8 cellular contexts compared by ENCODE assay signal in genomic region chr7:107744345-107744750, GRCh38. TPM values are rescaled to one million over a fixed set of nuclear protein-coding genes. Genes with fewer than 3 reads are reported as not detected.
DNase-seq lines count a peak whose midpoint lies in the region; ATAC-seq and TF ChIP-seq lines count a peak whose summit lies in the region.

No MANE protein-coding gene starts in this region.

- H3K27ac Mint-ChIP-seq in chondrocyte (ENCODE audit: unreplicated experiment) (peak overlapping the region; percentile 99), mesothelial cell of epicardium (peak overlapping the region; percentile 99)

- H3K9me3 ChIP-seq in HAP-1 (no peaks in the 10 kb centered on the region), MM.1S (replicated peaks; ENCODE audit: insufficient read depth, low read length) (no peaks in the 10 kb centered on the region)

- H3K27me3 Mint-ChIP-seq in chondrocyte (ENCODE audit: low read depth): no peaks in the 10 kb centered on the region
- H3K27me3 Mint-ChIP-seq in mesothelial cell of epicardium (ENCODE audit: low read depth): peaks cover 18% of the 10 kb centered on the region

- H3K4me3 Mint-ChIP-seq in chondrocyte (ENCODE audit: unreplicated experiment): peak overlapping the region; percentile 97
- peak overlapping the region; percentile 97 for H3K4me3 Mint-ChIP-seq in mesothelial cell of epicardium

- H3K4me1 ChIP-seq in HAP-1: peaks cover 26% of the 10 kb centered on the region
- H3K4me1 ChIP-seq in MM.1S (ENCODE audit: low read length): peaks cover 23% of the 10 kb centered on the region

- peaks cover 14% of the 10 kb centered on the region for H3K36me3 ChIP-seq in HAP-1 (replicated peaks)
- peaks cover 6% of the 10 kb centered on the region; the same call in 1 of the 2 replicates for H3K36me3 ChIP-seq in MM.1S (replicated peaks; ENCODE audit: insufficient read depth, low read length)

- H3F3A ChIP-seq in MM.1S (ENCODE audit: insufficient read depth, low read length): peaks cover 19% of the 10 kb centered on the region

- H3K4me2 ChIP-seq in MM.1S (ENCODE audit: low read depth, low read length): peak overlapping the region; percentile 85

- no peaks in the 10 kb centered on the region for H3K27me3 ChIP-seq in HAP-1 (ENCODE audit: low read depth)
- H3K27me3 ChIP-seq in MM.1S (replicated peaks; ENCODE audit: insufficient read depth, low read length): no peaks in the 10 kb centered on the region

- peak overlapping the region; percentile 86 for H3K9ac ChIP-seq in MM.1S (ENCODE audit: low read length)

- H3K27ac ChIP-seq in MM.1S (ENCODE audit: low read length): peak overlapping the region; percentile 91

- TF ChIP-seq CTCF in MM.1S (IDR thresholded peaks at IDR 0.05; ENCODE audit: low read length) (no peak), chondrocyte (IDR thresholded peaks at IDR 0.05) (no peak), mesothelial cell of epicardium (IDR thresholded peaks at IDR 0.05; ENCODE audit: unreplicated experiment) (no peak)

- H3K4me1 Mint-ChIP-seq in chondrocyte (ENCODE audit: low read depth) (peaks cover 41% of the 10 kb centered on the region), mesothelial cell of epicardium (peaks cover 24% of the 10 kb centered on the region)

- DNase-seq in HAP-1 (ENCODE audit: low spot score in 2 of 2): no peak
- DNase-seq in MM.1S: no peak
- DNase-seq in chondrocyte (ENCODE audit: low spot score): peak; percentile 87
- DNase-seq in mesothelial cell of epicardium (ENCODE audit: low spot score in 2 of 2, unreplicated experiment in 2 of 2): no peak
- DNase-seq in NCI-H1417 treated with DMSO at 0.1 percent for 48 hours (lab: John Stamatoyannopoulos, UW): no peak
- DNase-seq in activated CD8-positive, alpha-beta memory T cell treated with anti-CD3 and anti-CD28 coated beads, Interleukin-2, amount 50 U/mL, for 48 hours: no peak
- no peak for DNase-seq in occipital lobe (lab: John Stamatoyannopoulos, UW)

- peaks cover 55% of the 10 kb centered on the region for H3K79me2 ChIP-seq in MM.1S (ENCODE audit: low read length)

- H2AFZ ChIP-seq in MM.1S (ENCODE audit: low read length): peak overlapping the region; percentile 85

- H3K36me3 Mint-ChIP-seq in chondrocyte (ENCODE audit: low read depth): no peaks in the 10 kb centered on the region
- H3K36me3 Mint-ChIP-seq in mesothelial cell of epicardium: no peaks in the 10 kb centered on the region

- peaks cover 45% of the 10 kb centered on the region for H4K20me1 ChIP-seq in MM.1S (ENCODE audit: insufficient read depth, low read length)

- H3K9me2 ChIP-seq in MM.1S (replicated peaks; ENCODE audit: insufficient read depth, low read length): no peaks in the 10 kb centered on the region

- H3K4me3 ChIP-seq in HAP-1 (peak overlapping the region; percentile 78), MM.1S (ENCODE audit: low read length) (peak overlapping the region; percentile 84)

- H3K9me3 Mint-ChIP-seq in chondrocyte (ENCODE audit: low read depth) (no peaks in the 10 kb centered on the region), mesothelial cell of epicardium (no peaks in the 10 kb centered on the region)

- ATAC-seq in GM18511 (IDR thresholded peaks at IDR 0.05; ENCODE audit: unreplicated experiment): peak; percentile 47

- in situ Hi-C loops in HAP-1 (cut with MboI; ENCODE audit: low sequenced_read_pairs): loop anchor here (10.0 to 25.0 kb wide), 3 partner anchors 130 to 557 kb away; partner anchors contain the start of gene LAMB4

RNA-seq across cellular contexts. Expression of gene CBLL1, which starts 0.4 kb away (rescaled TPM):
- total RNA-seq in chondrocyte: 15.6 to 20.7 TPM (median 17.4 TPM) in 3 replicates
- total RNA-seq in mesothelial cell of epicardium: 25.3 to 28.6 TPM (median 27.5 TPM) in 3 replicates
- 24.5 TPM for total RNA-seq in occipital lobe

RNA-seq across cellular contexts. Expression of gene SLC26A3, which starts 58.7 kb away (rescaled TPM):
- total RNA-seq in chondrocyte (not detected in 3 replicates), mesothelial cell of epicardium (not detected in 3 replicates), occipital lobe (not detected)
